ENCODE assay signal across 1 cellular context in genomic region chr17:8610558-8610957, GRCh38.
TF ChIP-seq lines count a peak whose summit lies in the region.

No MANE protein-coding gene starts in this region.

TF ChIP-seq in A549, 52 proteins besides CTCF, POLR2A, EP300 and RAD21:
- TF ChIP-seq POLR2AphosphoS2 (conservative IDR thresholded peaks at IDR 0.05; ENCODE audit: low read length) (no peak), HOXB13 (CRISPR knock-in tag; IDR thresholded peaks at IDR 0.05; ENCODE audit: low read depth) (no peak), RCOR1 (IDR thresholded peaks at IDR 0.05; ENCODE audit: low read depth, low read length) (no peak), CBX2 (IDR thresholded peaks at IDR 0.05; ENCODE audit: borderline replicate concordance, low read depth) (no peak), ZC3H11A (IDR thresholded peaks at IDR 0.05) (no peak), CBX8 (IDR thresholded peaks at IDR 0.05) (no peak), TP53 (CRISPR knock-in tag; IDR thresholded peaks at IDR 0.05) (no peak), NR3C1 (IDR thresholded peaks at IDR 0.05) (no peak)
